ENCODE assay signal across 8 cellular contexts in the genomic region with DNA sequence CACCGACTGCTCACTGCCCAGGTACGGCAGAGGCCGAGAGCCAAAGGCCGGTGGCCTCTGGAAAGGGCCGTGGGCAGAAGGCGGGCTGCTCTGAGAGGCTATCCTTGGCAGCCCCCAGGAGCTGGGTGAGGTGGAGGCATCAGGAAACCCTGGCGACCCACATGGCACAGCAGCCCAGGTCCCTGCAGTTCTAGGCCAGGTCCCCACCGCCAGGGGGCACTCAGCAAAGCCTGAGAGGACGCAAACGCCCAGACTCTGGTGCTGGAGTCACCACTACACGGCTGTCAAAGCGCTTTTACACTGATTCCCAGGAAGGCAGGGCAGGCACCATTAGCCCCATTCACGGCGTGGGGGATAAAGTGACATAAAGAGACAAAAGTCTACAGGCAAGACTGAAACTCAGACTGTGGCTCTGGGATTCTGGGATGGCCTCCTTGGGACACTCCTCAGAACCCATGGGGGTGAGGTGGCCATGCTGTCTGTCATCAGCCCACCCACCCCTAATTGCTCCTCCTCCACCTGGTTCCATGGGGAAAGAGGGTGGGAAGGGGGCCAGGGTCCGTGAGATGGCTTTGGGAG. TPM values are rescaled to one million over a fixed set of nuclear protein-coding genes. Genes with fewer than 3 reads are reported as not detected.
DNase-seq lines count a peak whose midpoint lies in the region; ATAC-seq, FAIRE-seq and TF ChIP-seq lines count a peak whose summit lies in the region.

No MANE protein-coding gene starts in this region.

- H3K9ac ChIP-seq in H1 (replicated peaks in 1 of 4; ENCODE audit: extremely low read depth in 1 of 4, low read depth in 3 of 4, low read length in 3 of 4) = no peak overlapping the region

- peaks cover 13% of the 10 kb centered on the region; the same call in 1 of the 2 replicates for H3K23me2 ChIP-seq in H1 (ENCODE audit: low read depth, low read length)

- H3K27ac ChIP-seq in H1 (ENCODE audit: low read depth, low read length) = no peak overlapping the region

- peak overlapping the region; percentile 29; the same call in 1 of the 2 replicates for H4K8ac ChIP-seq in H1 (ENCODE audit: extremely low read depth, insufficient read depth, low read length)

- 0 out of 2 replicates have a peak overlapping the region, but pooled peaks have one; percentile 61 for H2BK15ac ChIP-seq in H1 (ENCODE audit: low read length)

- peaks cover 0 to 24% (median 15%) of the 10 kb centered on the region in 4 experiments; a peak in 6 of 7 replicates for H3K4me1 ChIP-seq in H1 (replicated peaks in 1 of 4; ENCODE audit: control insufficient read depth in 3 of 4, insufficient read depth in 4 of 4, low read length in 3 of 4)

- DNase-seq in DMS79 treated with DMSO at 0.1 percent for 48 hours (lab: John Stamatoyannopoulos, UW) (peak; percentile 89), H1 (ENCODE audit: low read depth in 1 of 2, low spot score in 2 of 2) (peak; percentile 79 to 97), memory B cell (ENCODE audit: low spot score in 2 of 2) (peak; percentile 79 to 86)
- peak; percentile 43 for DNase-seq in NK-92 treated with Interleukin-12 subunit alpha and Interleukin-12 subunit beta, amount 100 ng/mL, for 24 hours (lab: John Stamatoyannopoulos, UW)
- peak; percentile 94 for DNase-seq in activated CD8-positive, alpha-beta memory T cell treated with anti-CD3 and anti-CD28 coated beads for 24 hours
- DNase-seq in stimulated activated CD8-positive, alpha-beta memory T cell treated with anti-CD3 and anti-CD28 coated beads, Interleukin-15, amount 100 ng/mL, for 24 hours (ENCODE audit: low read depth) = peak; percentile 77

- H3K36me3 ChIP-seq in H1 (ENCODE audit: control insufficient read depth in 2 of 4, insufficient read depth in 4 of 4, low read length in 3 of 4) = no peaks in the 10 kb centered on the region; a peak in 1 of 8 replicates

- no peak overlapping the region for H3K27ac Mint-ChIP-seq in memory B cell

- no peak overlapping the region for H2BK20ac ChIP-seq in H1 (ENCODE audit: low read length)

- H2AFZ ChIP-seq in H1 (ENCODE audit: low read length) = 0 out of 2 replicates have a peak overlapping the region, but pooled peaks have one; percentile 24

- TF ChIP-seq EP300 in H1 (IDR thresholded peaks at IDR 0.05; ENCODE audit: borderline replicate concordance in 1 of 2, low read depth in 2 of 2, low read length in 2 of 2) = no peak

- H3K4ac ChIP-seq in H1 (replicated peaks; ENCODE audit: insufficient read length, low read depth, low read length) = no peak overlapping the region

- WGBS in H1 (ENCODE audit: extremely low coverage in 1 of 2, insufficient coverage in 1 of 2, insufficient read length in 1 of 2, insufficient replicate concordance in 2 of 2, low coverage in 1 of 2, low lambda C conversion rate in 2 of 2, missing lambda C conversion rate in 1 of 2), 2 experiments = 8% methylated on average over 15 of the region's 15 CpGs; no CpG with 5 or more reads in 1 of the 2 experiments

- no peak overlapping the region for H4K5ac ChIP-seq in H1 (ENCODE audit: insufficient read length, low read depth, low read length)

- peak; percentile 42 for FAIRE-seq in H1 (lab: Jason Lieb, UNC)

- no peak overlapping the region for H3K14ac ChIP-seq in H1 (ENCODE audit: insufficient read length)

- H3K36me3 Mint-ChIP-seq in memory B cell = no peaks in the 10 kb centered on the region

- H4K20me1 ChIP-seq in H1 (replicated peaks in 1 of 2; ENCODE audit: control insufficient read depth in 1 of 2, insufficient read depth in 2 of 2, low read length in 2 of 2) = peaks cover 2 to 5% of the 10 kb centered on the region in 2 experiments

- peaks cover 14% of the 10 kb centered on the region for H3K4me1 Mint-ChIP-seq in memory B cell

- TF ChIP-seq CTCF in H1 (IDR thresholded peaks at IDR 0.05; ENCODE audit: control extremely low read depth in 1 of 3, insufficient read depth in 1 of 3, low read depth in 1 of 3, low read length in 3 of 3) = peak in 2 of 3 experiments; percentile 95 to 99; a peak in 3 of 4 replicates

- H3K4me3 ChIP-seq in H1 (ENCODE audit: extremely low read depth in 1 of 4, insufficient read depth in 2 of 4, low read depth in 3 of 4, low read length in 4 of 4) = peak overlapping the region in 3 of 4 experiments; percentile 16 to 73 (median 34); a peak in 6 of 8 replicates

- H2BK12ac ChIP-seq in H1 (ENCODE audit: low read depth, low read length) = no peak overlapping the region

- ATAC-seq in HG03354 (IDR thresholded peaks at IDR 0.05; ENCODE audit: poor library complexity, severe bottlenecking, unreplicated experiment) = peak; percentile 59
- ATAC-seq in memory B cell (ENCODE audit: low read depth) = peak; percentile 78
- no peak for ATAC-seq in GM19328 (IDR thresholded peaks at IDR 0.05; ENCODE audit: unreplicated experiment)

- CTCF ChIA-PET in H1 (lab: Charles Lee; ENCODE audit: partially characterized antibody) = interaction anchor here (0.6 to 12.0 kb wide), 33 partner anchors 8 to 398 kb away, joined by 3 to 168 read pairs (median 5); partner anchors contain the start of gene TNFRSF25

- H3K27me3 Mint-ChIP-seq in memory B cell = peaks cover 25% of the 10 kb centered on the region

- H3K9me3 Mint-ChIP-seq in memory B cell = no peaks in the 10 kb centered on the region

- TF ChIP-seq RAD21 in H1 (IDR thresholded peaks at IDR 0.05 in 1 of 2, conservative IDR thresholded peaks at IDR 0.05 in 1 of 2; ENCODE audit: low read depth in 2 of 2, low read length in 2 of 2) = peak; percentile 56 to 70

- H3K9me3 ChIP-seq in H1 (ENCODE audit: insufficient read depth in 2 of 2, low read depth in 1 of 2, low read length in 1 of 2) = no peaks in the 10 kb centered on the region

- peaks cover 2% of the 10 kb centered on the region; the same call in 1 of the 2 replicates for H3K79me1 ChIP-seq in H1 (ENCODE audit: low read depth, low read length)

- H3K4me2 ChIP-seq in H1 (ENCODE audit: insufficient read depth in 1 of 2, low read depth in 2 of 2, low read length in 2 of 2) = peak overlapping the region; percentile 42 to 74

- TF ChIP-seq POLR2A in H1 (IDR thresholded peaks at IDR 0.05; ENCODE audit: control extremely low read depth in 1 of 2, low read depth in 2 of 2, low read length in 2 of 2) = no peak

- H2AK5ac ChIP-seq in H1 (ENCODE audit: low read depth, low read length) = no peak overlapping the region

- H3K23ac ChIP-seq in H1 (ENCODE audit: insufficient read length) = no peak overlapping the region

- H2BK5ac ChIP-seq in H1 (ENCODE audit: low read depth, low read length) = no peak overlapping the region; the same call in 1 of the 2 replicates

- POLR2A ChIA-PET in H1 (lab: Charles Lee; ENCODE audit: partially characterized antibody) = interaction anchor here (0.6 to 1.6 kb wide), 11 partner anchors 10 to 247 kb away, joined by 3 to 4 read pairs (median 3); no protein-coding TSS in a partner anchor

- H3K79me2 ChIP-seq in H1 (ENCODE audit: control insufficient read depth in 1 of 2, insufficient read depth in 2 of 2, low read length in 2 of 2) = no peaks in the 10 kb centered on the region

- H4K91ac ChIP-seq in H1 (replicated peaks; ENCODE audit: insufficient read length, low read length) = peak overlapping the region; percentile 73

- peak overlapping the region; percentile 22 for H2BK120ac ChIP-seq in H1 (replicated peaks; ENCODE audit: low read depth, low read length)

- peak overlapping the region; percentile 93 for H3K18ac ChIP-seq in H1 (ENCODE audit: extremely low read depth, low read length)

- H3K56ac ChIP-seq in H1 (replicated peaks; ENCODE audit: insufficient read length, low read depth, low read length) = no peak overlapping the region

- peak overlapping the region; percentile 6 for H3K4me3 Mint-ChIP-seq in memory B cell

- peaks cover 0 to 2% (median 0%) of the 10 kb centered on the region in 4 experiments; a peak in 3 of 7 replicates for H3K27me3 ChIP-seq in H1 (replicated peaks in 1 of 4; ENCODE audit: control insufficient read depth in 3 of 4, extremely low read depth in 1 of 4, insufficient read depth in 3 of 4, low read length in 3 of 4)

TF ChIP-seq in H1, 55 proteins besides CTCF, POLR2A, EP300 and RAD21 (continues in another document):
- no peak for TF ChIP-seq CEBPB (IDR thresholded peaks at IDR 0.05; ENCODE audit: low read depth, low read length)

RNA-seq across cellular contexts. Expression of gene PLEKHG5, which starts 4.9 kb away (rescaled TPM):
- 12.5 and 13.8 TPM in 2 replicates for total RNA-seq in H1 (2021; fragmentation: NEBNext Ultra II Directional; extraction: Animal tissue kit (Norgen Biotek cat#: 25700))
- polyA plus RNA-seq in H1 (2011; rRNA removed) = 10.4 and 16.8 TPM in 2 replicates
- polyA plus RNA-seq in H1 (2011; cell fraction: cytosol; rRNA removed) = 12.2 TPM
- polyA plus RNA-seq in H1 (2011; cell fraction: nucleus; rRNA removed) = 72.0 TPM
- 8.2 to 19.5 TPM (median 15.5 TPM) in 4 replicates for polyA plus RNA-seq in H1 (2012, experiment 1 of 2)
- 7.7 TPM for polyA plus RNA-seq in H1 (2012, experiment 2 of 2)
- 12.4 TPM for polyA plus RNA-seq in H1 (2013, experiment 1 of 2)
- polyA plus RNA-seq in H1 (2013, experiment 2 of 2) = 11.4 TPM
- polyA minus RNA-seq in H1 (2011; rRNA and poly(A)+ RNA removed) = 4.7 TPM in 2 replicates
- polyA minus RNA-seq in H1 (2011; cell fraction: cytosol; rRNA and poly(A)+ RNA removed) = 6.5 TPM
- polyA minus RNA-seq in H1 (2011; cell fraction: nucleus; rRNA and poly(A)+ RNA removed) = 14.6 TPM

RNA-seq across cellular contexts. Expression of gene TNFRSF25, which starts 20.5 kb away (rescaled TPM):
- total RNA-seq in H1 (2021; fragmentation: NEBNext Ultra II Directional; extraction: Animal tissue kit (Norgen Biotek cat#: 25700)) = 9.3 and 10.7 TPM in 2 replicates
- polyA plus RNA-seq in H1 (2011; rRNA removed) = 19.5 and 26.1 TPM in 2 replicates
- 20.6 TPM for polyA plus RNA-seq in H1 (2011; cell fraction: cytosol; rRNA removed)
- 116 TPM for polyA plus RNA-seq in H1 (2011; cell fraction: nucleus; rRNA removed)
- 7.8 to 20.0 TPM (median 18.8 TPM) in 4 replicates for polyA plus RNA-seq in H1 (2012, experiment 1 of 2)
- 8.1 TPM for polyA plus RNA-seq in H1 (2012, experiment 2 of 2)
- polyA plus RNA-seq in H1 (2013, experiment 1 of 2) = 11.1 TPM
- polyA plus RNA-seq in H1 (2013, experiment 2 of 2) = 9.8 TPM
- polyA minus RNA-seq in H1 (2011; rRNA and poly(A)+ RNA removed) = 3.1 and 3.9 TPM in 2 replicates
- 4.1 TPM for polyA minus RNA-seq in H1 (2011; cell fraction: cytosol; rRNA and poly(A)+ RNA removed)
- 9.6 TPM for polyA minus RNA-seq in H1 (2011; cell fraction: nucleus; rRNA and poly(A)+ RNA removed)

Comparison
In these comparisons a context has a peak if more than half of its experiments do, and no peak if none do; other contexts are left out.
1. DNase-seq: peak in every context shown above with its lines; median percentile 94 in activated CD8-positive, alpha-beta memory T cell treated with anti-CD3 and anti-CD28 coated beads for 24 hours; 89 in DMS79 treated with DMSO at 0.1 percent for 48 hours; 88 in H1; 82 in memory B cell; 77 in stimulated activated CD8-positive, alpha-beta memory T cell treated with anti-CD3 and anti-CD28 coated beads, Interleukin-15, amount 100 ng/mL, for 24 hours; 43 in NK-92 treated with Interleukin-12 subunit alpha and Interleukin-12 subunit beta, amount 100 ng/mL, for 24 hours.